In genomic region chr4:87038837-87039715, GRCh38 we compare ENCODE assay signal across 8 cellular contexts.
DNase-seq lines count a peak whose midpoint lies in the region; ATAC-seq and TF ChIP-seq lines count a peak whose summit lies in the region.

No MANE protein-coding gene starts in this region.

- TF ChIP-seq CTCF in activated B cell treated with CpG ODN at 0.5 μM for 24 hours (IDR thresholded peaks at IDR 0.05): no peak

- H3K4me1 Mint-ChIP-seq in activated B cell treated with CpG ODN at 0.5 μM for 24 hours: peaks cover 80% of the 10 kb centered on the region
- H3K4me1 Mint-ChIP-seq in activated T-helper 17 cell treated with anti-CD3 and anti-CD28 coated beads, Interleukin-2, amount 50 U/mL, for 72 hours: peaks cover 32% of the 10 kb centered on the region

- POLR2A ChIA-PET in activated B cell treated with CpG ODN at 0.5 μM for 24 hours (lab: Charles Lee): interaction anchor here (1.1 kb wide), 1 partner anchor 104 kb away, joined by 3 read pairs; the partner anchor contains the start of gene AFF1

- intact Hi-C loops in activated B cell treated with CpG ODN at 0.5 μM for 24 hours (cut with micrococcal nuclease): loop anchor here (1.0 to 2.0 kb wide), 2 partner anchors 12 to 16 kb away; no protein-coding TSS in a partner anchor
- intact Hi-C loops in cardiac septum (cut with DNase I): loop anchor here (2.0 kb wide), 1 partner anchor 40 kb away; no protein-coding TSS in a partner anchor
- intact Hi-C loops in posterior cingulate gyrus (cut with DNase I): loop anchor here (5.0 kb wide), 1 partner anchor 38 kb away; no protein-coding TSS in a partner anchor

- no peaks in the 10 kb centered on the region for H3K27me3 Mint-ChIP-seq in activated B cell treated with CpG ODN at 0.5 μM for 24 hours
- H3K27me3 Mint-ChIP-seq in activated T-helper 17 cell treated with anti-CD3 and anti-CD28 coated beads, Interleukin-2, amount 50 U/mL, for 72 hours: no peaks in the 10 kb centered on the region

- CTCF ChIA-PET in activated B cell treated with CpG ODN at 0.5 μM for 24 hours (lab: Charles Lee): no interaction called here

- no peaks in the 10 kb centered on the region for H3K9me3 Mint-ChIP-seq in activated B cell treated with CpG ODN at 0.5 μM for 24 hours
- H3K9me3 Mint-ChIP-seq in activated T-helper 17 cell treated with anti-CD3 and anti-CD28 coated beads, Interleukin-2, amount 50 U/mL, for 72 hours: no peaks in the 10 kb centered on the region

- DNase-seq in NCI-H1436 (lab: John Stamatoyannopoulos, UW) (peak; percentile 6), NCI-H1436 treated with DMSO at 0.1 percent for 48 hours (lab: John Stamatoyannopoulos, UW) (no peak), activated B cell treated with CpG ODN at 0.5 μM for 24 hours (no peak), cardiac septum (ENCODE audit: low spot score) (peak; percentile 89), posterior cingulate gyrus (peak; percentile 54 to 95 (median 68))

- H3K4me3 Mint-ChIP-seq in activated B cell treated with CpG ODN at 0.5 μM for 24 hours: peak overlapping the region; percentile 22
- H3K4me3 Mint-ChIP-seq in activated T-helper 17 cell treated with anti-CD3 and anti-CD28 coated beads, Interleukin-2, amount 50 U/mL, for 72 hours: no peak overlapping the region

- ATAC-seq in HG03565 (IDR thresholded peaks at IDR 0.05; ENCODE audit: unreplicated experiment) (peak; percentile 47), activated B cell treated with CpG ODN at 0.5 μM for 24 hours (ENCODE audit: low read depth) (peak; percentile 83), HG03520 (IDR thresholded peaks at IDR 0.05; ENCODE audit: unreplicated experiment) (no peak)
- no peak for ATAC-seq in activated T-helper 17 cell treated with anti-CD3 and anti-CD28 coated beads, Interleukin-2, amount 50 U/mL, for 72 hours (replicated peaks)

- peak overlapping the region; percentile 14 for H3K27ac Mint-ChIP-seq in activated B cell treated with CpG ODN at 0.5 μM for 24 hours
- H3K27ac Mint-ChIP-seq in activated T-helper 17 cell treated with anti-CD3 and anti-CD28 coated beads, Interleukin-2, amount 50 U/mL, for 72 hours: no peak overlapping the region

- no peaks in the 10 kb centered on the region for H3K36me3 Mint-ChIP-seq in activated B cell treated with CpG ODN at 0.5 μM for 24 hours (ENCODE audit: low read depth)
- H3K36me3 Mint-ChIP-seq in activated T-helper 17 cell treated with anti-CD3 and anti-CD28 coated beads, Interleukin-2, amount 50 U/mL, for 72 hours (ENCODE audit: low read depth): no peaks in the 10 kb centered on the region

Comparison
In these comparisons a context has a peak if more than half of its experiments do, and no peak if none do; other contexts are left out.
1. DNase-seq: peak in NCI-H1436 (single experiment), cardiac septum (single experiment) and posterior cingulate gyrus (10 of 10); none in NCI-H1436 treated with DMSO at 0.1 percent for 48 hours (single experiment) and activated B cell treated with CpG ODN at 0.5 μM for 24 hours (single experiment).
2. ATAC-seq: peak in HG03565 (single experiment) and activated B cell treated with CpG ODN at 0.5 μM for 24 hours (single experiment); none in activated T-helper 17 cell treated with anti-CD3 and anti-CD28 coated beads, Interleukin-2, amount 50 U/mL, for 72 hours (single experiment) and HG03520 (single experiment).